In genomic region chr11:77110836-77111235, GRCh38 we compare ENCODE assay signal across 26 cellular contexts. TPM values are rescaled to one million over a fixed set of nuclear protein-coding genes. Genes with fewer than 3 reads are reported as not detected.
"Had no signal": no experiment of that assay in that cellular context is flagged by ENCODE, and none has a peak within 500 bp of the region (broad histone marks: within the 10 kb centered on the region; RNA-seq: fewer than 3 reads in every experiment).

No MANE protein-coding gene starts in this region.

- DNase-seq: activated CD4-positive, alpha-beta memory T cell treated with anti-CD3 and anti-CD28 coated beads, Interleukin-2, amount 10 ng/mL, durations not matched to agents 7 days and 5 days; activated CD4-positive, alpha-beta T cell treated with anti-CD3 and anti-CD28 coated beads, Interleukin-2, amount 10 ng/mL, durations not matched to agents 7 days and 5 days; activated CD4-positive, CD25-positive, alpha-beta regulatory T cell; activated CD8-positive, alpha-beta memory T cell treated with anti-CD3 and anti-CD28 coated beads, Interleukin-2, amount 50 U/mL, for 4 hours; activated naive CD4-positive, alpha-beta T cell treated with anti-CD3 and anti-CD28 coated beads, Interleukin-2, amount 50 U/mL, for 16 hours; activated naive CD8-positive, alpha-beta T cell treated with anti-CD3 and anti-CD28 coated beads, Interleukin-2, amount 10 ng/mL, durations not matched to agents 7 days and 5 days; activated T-cell treated with anti-CD3 and anti-CD28 coated beads, Interleukin-2, amount 50 U/mL, for 72 hours; anterior cingulate cortex; cerebellar nuclear complex; Kasumi-1; KBM-7; NCI-H1417; NCI-H1930; NCI-H510A; NCI-H526 treated with DMSO at 0.1 percent for 48 hours; RPMI8226; SJCRH30; SK-N-SH; T-helper 1 cell had no signal

- H3K9me3 ChIP-seq: adrenal gland, SJCRH30, SK-N-SH had no signal

- H3K27me3 ChIP-seq: adrenal gland, SJCRH30 had no signal

- H3K4me3 ChIP-seq: adrenal gland, SJCRH30 had no signal

- H3K36me3 ChIP-seq: adrenal gland, SJCRH30 had no signal

- H3K27ac ChIP-seq: SJCRH30, VCaP had no signal

- H3K9ac ChIP-seq: SK-N-SH had no signal

RNA-seq across cellular contexts. Expression of gene OMP, which starts 8.2 kb away (rescaled TPM):
- total RNA-seq: activated CD4-positive, alpha-beta memory T cell treated with anti-CD3 and anti-CD28 coated beads, Interleukin-2, amount 10 ng/mL, durations not matched to agents 7 days and 5 days; activated CD4-positive, alpha-beta T cell treated with anti-CD3 and anti-CD28 coated beads, Interleukin-2, amount 10 ng/mL, durations not matched to agents 7 days and 5 days; activated naive CD8-positive, alpha-beta T cell treated with anti-CD3 and anti-CD28 coated beads, Interleukin-2, amount 10 ng/mL, durations not matched to agents 7 days and 5 days; activated T-cell treated with anti-CD3 and anti-CD28 coated beads, Interleukin-2, amount 50 U/mL, for 72 hours; activated T-helper 2 cell treated with anti-CD3 and anti-CD28 coated beads, Interferon-gamma antibody, Interleukin-2, Interleukin-4, amounts not matched to agents 10 μg/mL and 5 μg/mL and 100 μg/mL, durations not matched to agents 14 hours and 24 hours and 36 hours; cardiac septum; OCI-LY7; Right ventricle myocardium inferior; T-helper 2 cell treated with Interferon-gamma antibody and Interleukin-4, amounts not matched to agents 100 ng/mL and 5 ng/mL, for 36 hours had no signal

RNA-seq across cellular contexts. Expression of gene MYO7A, which starts 17.2 kb away (rescaled TPM):
- total RNA-seq: OCI-LY7 had no signal
